ENCODE assay signal across 8 cellular contexts in genomic region chr10:75019360-75019759, GRCh38.
DNase-seq lines count a peak whose midpoint lies in the region; ATAC-seq lines count a peak whose summit lies in the region.

No MANE protein-coding gene starts in this region.

- peaks cover 11% of the 10 kb centered on the region for H3K4me1 Mint-ChIP-seq in memory B cell
- peaks cover 27% of the 10 kb centered on the region for H3K4me1 Mint-ChIP-seq in activated naive CD8-positive, alpha-beta T cell treated with anti-CD3 and anti-CD28 coated beads, Interleukin-2, amount 50 U/mL, for 24 hours

- peaks cover 15% of the 10 kb centered on the region for H3K36me3 Mint-ChIP-seq in memory B cell
- H3K36me3 Mint-ChIP-seq in activated naive CD8-positive, alpha-beta T cell treated with anti-CD3 and anti-CD28 coated beads, Interleukin-2, amount 50 U/mL, for 24 hours (ENCODE audit: low read depth) = peaks cover 5% of the 10 kb centered on the region

- DNase-seq in NCI-H82 (lab: John Stamatoyannopoulos, UW) = peak; percentile 22
- no peak for DNase-seq in NCI-H82 treated with DMSO at 0.1 percent for 48 hours (lab: John Stamatoyannopoulos, UW; ENCODE audit: unreplicated experiment)
- DNase-seq in NCI-H1105 treated with DMSO at 0.1 percent for 48 hours (lab: John Stamatoyannopoulos, UW) = peak; percentile 90
- DNase-seq in amniotic epithelial cell (ENCODE audit: low read depth) = peak; percentile 28
- DNase-seq in memory B cell (ENCODE audit: low spot score in 2 of 2) = peak in 1 of 2 donors; percentile 20
- DNase-seq in amniotic stem cell (lab: John Stamatoyannopoulos, UW) = no peak
- no peak for DNase-seq in activated naive CD8-positive, alpha-beta T cell treated with anti-CD3 and anti-CD28 coated beads, Interleukin-2, amount 50 U/mL, for 24 hours
- no peak for DNase-seq in epidermal melanocyte (ENCODE audit: insufficient read length, low spot score)

- H3K27ac Mint-ChIP-seq in memory B cell = no peak overlapping the region
- H3K27ac Mint-ChIP-seq in activated naive CD8-positive, alpha-beta T cell treated with anti-CD3 and anti-CD28 coated beads, Interleukin-2, amount 50 U/mL, for 24 hours = no peak overlapping the region

- peak; percentile 43 for ATAC-seq in memory B cell (ENCODE audit: low read depth)
- no peak for ATAC-seq in activated naive CD8-positive, alpha-beta T cell treated with anti-CD3 and anti-CD28 coated beads, Interleukin-2, amount 50 U/mL, for 24 hours

- no peaks in the 10 kb centered on the region for H3K9me3 Mint-ChIP-seq in memory B cell
- H3K9me3 Mint-ChIP-seq in activated naive CD8-positive, alpha-beta T cell treated with anti-CD3 and anti-CD28 coated beads, Interleukin-2, amount 50 U/mL, for 24 hours = no peaks in the 10 kb centered on the region

- H3K27me3 Mint-ChIP-seq in memory B cell = no peaks in the 10 kb centered on the region
- H3K27me3 Mint-ChIP-seq in activated naive CD8-positive, alpha-beta T cell treated with anti-CD3 and anti-CD28 coated beads, Interleukin-2, amount 50 U/mL, for 24 hours = no peaks in the 10 kb centered on the region

- H3K4me3 Mint-ChIP-seq in memory B cell = no peak overlapping the region
- no peak overlapping the region for H3K4me3 Mint-ChIP-seq in activated naive CD8-positive, alpha-beta T cell treated with anti-CD3 and anti-CD28 coated beads, Interleukin-2, amount 50 U/mL, for 24 hours

Comparison
In these comparisons a context has a peak if more than half of its experiments do, and no peak if none do; other contexts are left out.
1. DNase-seq: peak in NCI-H82 (single experiment), NCI-H1105 treated with DMSO at 0.1 percent for 48 hours (single experiment) and amniotic epithelial cell (single experiment); none in NCI-H82 treated with DMSO at 0.1 percent for 48 hours (single experiment), amniotic stem cell (single experiment), activated naive CD8-positive, alpha-beta T cell treated with anti-CD3 and anti-CD28 coated beads, Interleukin-2, amount 50 U/mL, for 24 hours (single experiment) and epidermal melanocyte (single experiment).